1 cellular context compared by ENCODE assay signal in genomic region chr5:159096555-159097460, GRCh38.
TF ChIP-seq lines count a peak whose summit lies in the region.

No MANE protein-coding gene starts in this region.

TF ChIP-seq in HepG2, 621 proteins besides CTCF, POLR2A, EP300 and RAD21 (continued from another document):
- TF ChIP-seq ZNF800 (CRISPR knock-in tag; IDR thresholded peaks at IDR 0.05) = no peak
- TF ChIP-seq ELF1 (CRISPR knock-in tag; IDR thresholded peaks at IDR 0.05) = no peak
- TF ChIP-seq ZNF850 (CRISPR knock-in tag; conservative IDR thresholded peaks at IDR 0.05) = no peak
- no peak for TF ChIP-seq ATF1 (CRISPR knock-in tag; IDR thresholded peaks at IDR 0.05)
- no peak for TF ChIP-seq ZNF746 (CRISPR knock-in tag; IDR thresholded peaks at IDR 0.05)
- no peak for TF ChIP-seq NCOA1 (CRISPR knock-in tag; IDR thresholded peaks at IDR 0.05)
- no peak for TF ChIP-seq ATF3 (CRISPR knock-in tag; IDR thresholded peaks at IDR 0.05)
- no peak for TF ChIP-seq ZFP36 (IDR thresholded peaks at IDR 0.05; ENCODE audit: borderline replicate concordance, low read depth, low read length, partially characterized antibody)
